10 cellular contexts compared by ENCODE assay signal in genomic region chr2:120958623-120959366, GRCh38.
DNase-seq lines count a peak whose midpoint lies in the region; ATAC-seq, FAIRE-seq and TF ChIP-seq lines count a peak whose summit lies in the region.
"Had no signal": no experiment of that assay in that cellular context is flagged by ENCODE, and none has a peak within 500 bp of the region (broad histone marks: within the 10 kb centered on the region; RNA-seq: fewer than 3 reads in every experiment).

No MANE protein-coding gene starts in this region.

- RAD21 ChIA-PET in HCT116 (lab: Charles Lee; ENCODE audit: low non-redundant PET in 1 of 2, low total read pairs in 2 of 2, uncharacterized antibody in 2 of 2, unreplicated experiment in 2 of 2) = interaction anchor here in 1 of 2 experiments (0.6 kb wide), 1 partner anchor 274 kb away, joined by 5 read pairs; no protein-coding TSS in a partner anchor

- H3K36me3 ChIP-seq in BJ (ENCODE audit: control insufficient read depth, insufficient read depth, low read length) = peaks cover 27% of the 10 kb centered on the region
- H3K36me3 ChIP-seq in HCT116 (ENCODE audit: control insufficient read depth in 1 of 2, insufficient read depth in 2 of 2, low read length in 2 of 2) = no peaks in the 10 kb centered on the region
- no peaks in the 10 kb centered on the region for H3K36me3 ChIP-seq in keratinocyte (ENCODE audit: control insufficient read depth in 2 of 2, extremely low read depth in 1 of 2, insufficient read depth in 2 of 2, low read length in 2 of 2)
- H3K36me3 ChIP-seq in suprapubic skin = peaks cover 3% of the 10 kb centered on the region
- no peaks in the 10 kb centered on the region for H3K36me3 ChIP-seq in transverse colon
- H3K36me3 ChIP-seq: neutrophil had no signal

- H3K9me3 ChIP-seq in HCT116 (ENCODE audit: control insufficient read depth in 1 of 2, insufficient read depth in 1 of 2, low read depth in 1 of 2, low read length in 2 of 2) (no peaks in the 10 kb centered on the region), keratinocyte (ENCODE audit: control insufficient read depth, low read depth, low read length) (no peaks in the 10 kb centered on the region), suprapubic skin (no peaks in the 10 kb centered on the region), transverse colon (no peaks in the 10 kb centered on the region)
- H3K9me3 ChIP-seq: neutrophil had no signal

- TF ChIP-seq POLR2A in HCT116 (IDR thresholded peaks at IDR 0.05; ENCODE audit: borderline replicate concordance, extremely low read depth, insufficient read depth, insufficient read length) (no peak), suprapubic skin (IDR thresholded peaks at IDR 0.05) (no peak), transverse colon (IDR thresholded peaks at IDR 0.05) (no peak)

- POLR2A ChIA-PET in BJ (lab: Charles Lee) (interaction anchor here (0.6 kb wide), 1 partner anchor 116 kb away, joined by 4 read pairs; no protein-coding TSS in a partner anchor), HCT116 (lab: Charles Lee) (interaction anchor here (1.0 kb wide), 1 partner anchor 116 kb away, joined by 3 read pairs; no protein-coding TSS in a partner anchor)

- WGBS in suprapubic skin = 80% methylated on average over 16 of the region's 17 CpGs
- 69 to 80% methylated on average over 1 to 16 of the region's 17 CpGs for WGBS in transverse colon (ENCODE audit: low coverage in 1 of 2), 2 donors

- CTCF ChIA-PET in BJ (lab: Yijun Ruan, JAX) = interaction anchor here (0.7 to 1.1 kb wide), 6 partner anchors 9 to 226 kb away, joined by 3 to 4 read pairs (median 3); no protein-coding TSS in a partner anchor
- CTCF ChIA-PET in HCT116 (lab: Charles Lee) = interaction anchor here (0.9 to 1.1 kb wide), 3 partner anchors 41 to 263 kb away, joined by 3 to 4 read pairs (median 3); no protein-coding TSS in a partner anchor

- dilution Hi-C loops in keratinocyte (cut with MboI; ENCODE audit: extremely low pct_ligation_motif_present, low sequenced_read_pairs) = no loop called here

- no TSS peak for BruUV-seq in HCT116 (replicated peaks; lab: Mats Ljungman, UMichigan)

- TF ChIP-seq RAD21 in HCT116 (IDR thresholded peaks at IDR 0.05; ENCODE audit: low read depth) = peak; percentile 56

- no peak overlapping the region for H3K9ac ChIP-seq in HCT116 (ENCODE audit: low read length)
- H3K9ac ChIP-seq in keratinocyte (ENCODE audit: control insufficient read depth, extremely low read depth, insufficient read depth, low read length) = peak overlapping the region; percentile 5

- H3K4me1 ChIP-seq in HCT116 (ENCODE audit: control insufficient read depth in 1 of 2, insufficient read depth in 2 of 2, low read length in 2 of 2) (peaks cover 0 to 3% of the 10 kb centered on the region in 2 experiments; a peak in 1 of 4 replicates), keratinocyte (ENCODE audit: control insufficient read depth, extremely low read depth, insufficient read depth, low read length) (peaks cover 17% of the 10 kb centered on the region), suprapubic skin (no peaks in the 10 kb centered on the region), transverse colon (peaks cover 0 to 12% (median 0%) of the 10 kb centered on the region in 4 donors)

- H3K27me3 ChIP-seq in BJ (ENCODE audit: control insufficient read depth, insufficient read depth, low read length) = no peaks in the 10 kb centered on the region
- H3K27me3 ChIP-seq in HCT116 (ENCODE audit: insufficient read depth, low read length) = no peaks in the 10 kb centered on the region
- peaks cover 28% of the 10 kb centered on the region for H3K27me3 ChIP-seq in keratinocyte (ENCODE audit: control insufficient read depth, extremely low read depth, insufficient read depth, low read length)
- no peaks in the 10 kb centered on the region for H3K27me3 ChIP-seq in suprapubic skin
- H3K27me3 ChIP-seq in transverse colon = no peaks in the 10 kb centered on the region
- H3K27me3 ChIP-seq: neutrophil had no signal

- H3K27ac ChIP-seq in HCT116 (ENCODE audit: low read depth, low read length) (no peak overlapping the region), keratinocyte (ENCODE audit: control insufficient read depth, insufficient read depth, low read length) (no peak overlapping the region), suprapubic skin (no peak overlapping the region), transverse colon (no peak overlapping the region)
- H3K27ac ChIP-seq: neutrophil had no signal

- in situ Hi-C loops in astrocyte of the spinal cord (cut with HindIII; ENCODE audit: low sequenced_read_pairs) = no loop called here
- in situ Hi-C loops in transverse colon (cut with MboI; ENCODE audit: low pct_ligation_motif_present in 1 of 4, low pct_unique_long_range_greater_than_20kb in 1 of 4, low sequenced_read_pairs in 3 of 4) = no loop called here

- H3K4me3 ChIP-seq in BJ (ENCODE audit: low read depth, low read length) (no peak overlapping the region), HCT116 (replicated peaks in 1 of 2; ENCODE audit: low read depth in 1 of 2, low read length in 2 of 2) (no peak overlapping the region), astrocyte of the spinal cord (ENCODE audit: low read depth, low read length) (no peak overlapping the region), keratinocyte (ENCODE audit: control insufficient read depth in 2 of 3, extremely low read depth in 1 of 3, insufficient read depth in 2 of 3, low read depth in 1 of 3, low read length in 3 of 3) (peak overlapping the region in 1 of 3 experiments; percentile 23), suprapubic skin (no peak overlapping the region), transverse colon (no peak overlapping the region)

- H4K20me1 ChIP-seq in HCT116 (ENCODE audit: insufficient read depth) (no peaks in the 10 kb centered on the region), keratinocyte (ENCODE audit: control insufficient read depth, extremely low read depth, insufficient read depth, low read length) (no peaks in the 10 kb centered on the region)

- intact Hi-C loops in HCT116 (cut with micrococcal nuclease) = no loop called here
- intact Hi-C loops in sciatic nerve (cut with DNase I) = no loop called here
- intact Hi-C loops in transverse colon (cut with DNase I; ENCODE audit: low total_unique reads) = no loop called here

- DNase-seq in BJ (ENCODE audit: low read depth) (no peak), HCT116 (ENCODE audit: low read depth, low spot score) (no peak), astrocyte of the spinal cord (ENCODE audit: low read depth, low spot score) (peak; percentile 9), keratinocyte (ENCODE audit: low read depth, low spot score) (no peak), SKM-1 (lab: John Stamatoyannopoulos, UW; ENCODE audit: unreplicated experiment) (no peak), sciatic nerve (ENCODE audit: low spot score) (no peak), suprapubic skin (ENCODE audit: low spot score in 2 of 2) (no peak), transverse colon (no peak)
- DNase-seq: NCI-H1105 treated with DMSO at 0.1 percent for 48 hours had no signal

- no peak for TF ChIP-seq EP300 in suprapubic skin (IDR thresholded peaks at IDR 0.05)
- no peak for TF ChIP-seq EP300 in transverse colon (IDR thresholded peaks at IDR 0.05; ENCODE audit: low read depth)

- H3K4me2 ChIP-seq in HCT116 (ENCODE audit: low read length) = no peak overlapping the region
- H3K4me2 ChIP-seq in keratinocyte (ENCODE audit: control insufficient read depth, extremely low read depth, insufficient read depth, low read depth, low read length) = peak overlapping the region; percentile 65

- no peaks in the 10 kb centered on the region for H3K9me2 ChIP-seq in HCT116 (ENCODE audit: insufficient read depth)

- H2AFZ ChIP-seq in HCT116 (ENCODE audit: low read depth, low read length, poor library complexity, severe bottlenecking) (no peak overlapping the region), keratinocyte (ENCODE audit: control insufficient read depth, low read length) (no peak overlapping the region)

- FAIRE-seq in keratinocyte (lab: Jason Lieb, UNC) = peak; percentile 61

- H3K9me1 ChIP-seq in keratinocyte (ENCODE audit: control insufficient read depth, extremely low read depth, insufficient read depth, low read length) = no peaks in the 10 kb centered on the region

- ATAC-seq in HCT116 (peak; percentile 86), sciatic nerve (no peak)

- H3K79me2 ChIP-seq in HCT116 (ENCODE audit: insufficient read depth, low read length) (no peaks in the 10 kb centered on the region), keratinocyte (ENCODE audit: control insufficient read depth, insufficient read depth, low read length) (no peaks in the 10 kb centered on the region)

- peak; percentile 39 for TF ChIP-seq CTCF in BJ (IDR thresholded peaks at IDR 0.05; ENCODE audit: insufficient read depth, low read depth, low read length)
- TF ChIP-seq CTCF in HCT116 (IDR thresholded peaks at IDR 0.05 in 2 of 3, conservative IDR thresholded peaks at IDR 0.05 in 1 of 3; ENCODE audit: borderline replicate concordance in 1 of 3, insufficient read depth in 1 of 3, low read depth in 2 of 3, low read length in 2 of 3) = peak; percentile 48 to 69 (median 67); a peak in 5 of 6 replicates
- peak; percentile 46 for TF ChIP-seq CTCF in astrocyte of the spinal cord (IDR thresholded peaks at IDR 0.05; ENCODE audit: low read depth, low read length)
- TF ChIP-seq CTCF in keratinocyte (optimal IDR thresholded peaks at IDR 0.05 in 1 of 3, IDR thresholded peaks at IDR 0.05 in 1 of 3, conservative IDR thresholded peaks at IDR 0.05 in 1 of 3; ENCODE audit: extremely low read depth in 1 of 3, insufficient read depth in 2 of 3, low read length in 3 of 3) = peak; percentile 27 to 51 (median 30)
- TF ChIP-seq CTCF in suprapubic skin (IDR thresholded peaks at IDR 0.05) = no peak
- no peak for TF ChIP-seq CTCF in transverse colon (IDR thresholded peaks at IDR 0.05)

TF ChIP-seq in HCT116, 20 proteins besides CTCF, POLR2A, EP300 and RAD21:
- TF ChIP-seq ZBTB33 (IDR thresholded peaks at IDR 0.05; ENCODE audit: extremely low read depth, insufficient replicate concordance, low read length) (no peak), TCF7L2 (IDR thresholded peaks at IDR 0.05; ENCODE audit: borderline replicate concordance, extremely low read depth, insufficient read depth, insufficient read length) (no peak), CBX3 (IDR thresholded peaks at IDR 0.05; ENCODE audit: low read depth) (no peak), POLR2AphosphoS5 (IDR thresholded peaks at IDR 0.05; ENCODE audit: low read depth, low read length) (no peak)

Comparison
In these comparisons a context has a peak if more than half of its experiments do, and no peak if none do; other contexts are left out.
1. CTCF ChIP-seq: peak in BJ (single experiment), HCT116 (3 of 3), astrocyte of the spinal cord (single experiment) and keratinocyte (3 of 3); none in suprapubic skin (0 of 2) and transverse colon (0 of 5).